In the genomic region with DNA sequence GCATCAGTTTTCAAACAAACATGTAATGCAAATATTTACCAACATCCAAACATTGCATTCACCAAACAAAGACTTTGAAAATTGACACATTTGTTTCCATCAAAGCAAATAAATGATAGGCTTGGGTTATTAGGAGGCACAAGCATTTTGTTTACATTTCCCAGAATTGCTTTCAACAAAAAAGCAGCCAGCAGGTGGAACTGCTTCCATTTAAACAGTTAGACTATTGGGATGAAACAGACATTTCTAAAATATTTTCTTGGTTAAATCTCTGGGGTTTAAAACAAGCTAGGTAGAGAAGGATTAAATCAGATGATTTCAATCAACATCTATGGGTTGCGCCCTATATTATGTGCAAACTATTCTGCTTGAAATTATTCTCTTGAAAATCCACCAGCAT, we compare ENCODE assay signal across 1 cellular context.
TF ChIP-seq lines count a peak whose summit lies in the region.

No MANE protein-coding gene starts in this region.

TF ChIP-seq in GM23338, 12 proteins besides CTCF, POLR2A, EP300 and RAD21 (continued from another document):
- TF ChIP-seq, protein P1, sequence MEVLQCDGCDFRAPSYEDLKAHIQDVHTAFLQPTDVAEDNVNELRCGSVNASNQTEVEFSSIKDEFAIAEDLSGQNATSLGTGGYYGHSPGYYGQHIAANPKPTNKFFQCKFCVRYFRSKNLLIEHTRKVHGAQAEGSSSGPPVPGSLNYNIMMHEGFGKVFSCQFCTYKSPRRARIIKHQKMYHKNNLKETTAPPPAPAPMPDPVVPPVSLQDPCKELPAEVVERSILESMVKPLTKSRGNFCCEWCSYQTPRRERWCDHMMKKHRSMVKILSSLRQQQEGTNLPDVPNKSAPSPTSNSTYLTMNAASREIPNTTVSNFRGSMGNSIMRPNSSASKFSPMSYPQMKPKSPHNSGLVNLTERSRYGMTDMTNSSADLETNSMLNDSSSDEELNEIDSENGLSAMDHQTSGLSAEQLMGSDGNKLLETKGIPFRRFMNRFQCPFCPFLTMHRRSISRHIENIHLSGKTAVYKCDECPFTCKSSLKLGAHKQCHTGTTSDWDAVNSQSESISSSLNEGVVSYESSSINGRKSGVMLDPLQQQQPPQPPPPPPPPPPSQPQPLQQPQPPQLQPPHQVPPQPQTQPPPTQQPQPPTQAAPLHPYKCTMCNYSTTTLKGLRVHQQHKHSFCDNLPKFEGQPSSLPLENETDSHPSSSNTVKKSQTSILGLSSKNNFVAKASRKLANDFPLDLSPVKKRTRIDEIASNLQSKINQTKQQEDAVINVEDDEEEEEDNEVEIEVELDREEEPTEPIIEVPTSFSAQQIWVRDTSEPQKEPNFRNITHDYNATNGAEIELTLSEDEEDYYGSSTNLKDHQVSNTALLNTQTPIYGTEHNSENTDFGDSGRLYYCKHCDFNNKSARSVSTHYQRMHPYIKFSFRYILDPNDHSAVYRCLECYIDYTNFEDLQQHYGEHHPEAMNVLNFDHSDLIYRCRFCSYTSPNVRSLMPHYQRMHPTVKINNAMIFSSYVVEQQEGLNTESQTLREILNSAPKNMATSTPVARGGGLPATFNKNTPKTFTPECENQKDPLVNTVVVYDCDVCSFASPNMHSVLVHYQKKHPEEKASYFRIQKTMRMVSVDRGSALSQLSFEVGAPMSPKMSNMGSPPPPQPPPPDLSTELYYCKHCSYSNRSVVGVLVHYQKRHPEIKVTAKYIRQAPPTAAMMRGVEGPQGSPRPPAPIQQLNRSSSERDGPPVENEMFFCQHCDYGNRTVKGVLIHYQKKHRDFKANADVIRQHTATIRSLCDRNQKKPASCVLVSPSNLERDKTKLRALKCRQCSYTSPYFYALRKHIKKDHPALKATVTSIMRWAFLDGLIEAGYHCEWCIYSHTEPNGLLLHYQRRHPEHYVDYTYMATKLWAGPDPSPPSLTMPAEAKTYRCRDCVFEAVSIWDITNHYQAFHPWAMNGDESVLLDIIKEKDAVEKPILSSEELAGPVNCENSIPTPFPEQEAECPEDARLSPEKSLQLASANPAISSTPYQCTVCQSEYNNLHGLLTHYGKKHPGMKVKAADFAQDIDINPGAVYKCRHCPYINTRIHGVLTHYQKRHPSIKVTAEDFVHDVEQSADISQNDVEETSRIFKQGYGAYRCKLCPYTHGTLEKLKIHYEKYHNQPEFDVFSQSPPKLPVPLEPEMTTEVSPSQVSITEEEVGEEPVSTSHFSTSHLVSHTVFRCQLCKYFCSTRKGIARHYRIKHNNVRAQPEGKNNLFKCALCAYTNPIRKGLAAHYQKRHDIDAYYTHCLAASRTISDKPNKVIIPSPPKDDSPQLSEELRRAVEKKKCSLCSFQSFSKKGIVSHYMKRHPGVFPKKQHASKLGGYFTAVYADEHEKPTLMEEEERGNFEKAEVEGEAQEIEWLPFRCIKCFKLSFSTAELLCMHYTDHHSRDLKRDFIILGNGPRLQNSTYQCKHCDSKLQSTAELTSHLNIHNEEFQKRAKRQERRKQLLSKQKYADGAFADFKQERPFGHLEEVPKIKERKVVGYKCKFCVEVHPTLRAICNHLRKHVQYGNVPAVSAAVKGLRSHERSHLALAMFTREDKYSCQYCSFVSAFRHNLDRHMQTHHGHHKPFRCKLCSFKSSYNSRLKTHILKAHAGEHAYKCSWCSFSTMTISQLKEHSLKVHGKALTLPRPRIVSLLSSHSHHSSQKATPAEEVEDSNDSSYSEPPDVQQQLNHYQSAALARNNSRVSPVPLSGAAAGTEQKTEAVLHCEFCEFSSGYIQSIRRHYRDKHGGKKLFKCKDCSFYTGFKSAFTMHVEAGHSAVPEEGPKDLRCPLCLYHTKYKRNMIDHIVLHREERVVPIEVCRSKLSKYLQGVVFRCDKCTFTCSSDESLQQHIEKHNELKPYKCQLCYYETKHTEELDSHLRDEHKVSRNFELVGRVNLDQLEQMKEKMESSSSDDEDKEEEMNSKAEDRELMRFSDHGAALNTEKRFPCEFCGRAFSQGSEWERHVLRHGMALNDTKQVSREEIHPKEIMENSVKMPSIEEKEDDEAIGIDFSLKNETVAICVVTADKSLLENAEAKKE (CRISPR knock-in tag; IDR thresholded peaks at IDR 0.05) = no peak
- TF ChIP-seq ZNF331 (CRISPR knock-in tag; IDR thresholded peaks at IDR 0.05; ENCODE audit: low read depth) = no peak
- TF ChIP-seq, protein P2, sequence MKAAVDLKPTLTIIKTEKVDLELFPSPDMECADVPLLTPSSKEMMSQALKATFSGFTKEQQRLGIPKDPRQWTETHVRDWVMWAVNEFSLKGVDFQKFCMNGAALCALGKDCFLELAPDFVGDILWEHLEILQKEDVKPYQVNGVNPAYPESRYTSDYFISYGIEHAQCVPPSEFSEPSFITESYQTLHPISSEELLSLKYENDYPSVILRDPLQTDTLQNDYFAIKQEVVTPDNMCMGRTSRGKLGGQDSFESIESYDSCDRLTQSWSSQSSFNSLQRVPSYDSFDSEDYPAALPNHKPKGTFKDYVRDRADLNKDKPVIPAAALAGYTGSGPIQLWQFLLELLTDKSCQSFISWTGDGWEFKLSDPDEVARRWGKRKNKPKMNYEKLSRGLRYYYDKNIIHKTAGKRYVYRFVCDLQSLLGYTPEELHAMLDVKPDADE (IDR thresholded peaks at IDR 0.05) = no peak
- no peak for TF ChIP-seq EZH2phosphoT487 (IDR thresholded peaks at IDR 0.05; ENCODE audit: unreplicated experiment)
- TF ChIP-seq STAT1 (IDR thresholded peaks at IDR 0.05; ENCODE audit: unreplicated experiment) = no peak
- TF ChIP-seq, protein P3, sequence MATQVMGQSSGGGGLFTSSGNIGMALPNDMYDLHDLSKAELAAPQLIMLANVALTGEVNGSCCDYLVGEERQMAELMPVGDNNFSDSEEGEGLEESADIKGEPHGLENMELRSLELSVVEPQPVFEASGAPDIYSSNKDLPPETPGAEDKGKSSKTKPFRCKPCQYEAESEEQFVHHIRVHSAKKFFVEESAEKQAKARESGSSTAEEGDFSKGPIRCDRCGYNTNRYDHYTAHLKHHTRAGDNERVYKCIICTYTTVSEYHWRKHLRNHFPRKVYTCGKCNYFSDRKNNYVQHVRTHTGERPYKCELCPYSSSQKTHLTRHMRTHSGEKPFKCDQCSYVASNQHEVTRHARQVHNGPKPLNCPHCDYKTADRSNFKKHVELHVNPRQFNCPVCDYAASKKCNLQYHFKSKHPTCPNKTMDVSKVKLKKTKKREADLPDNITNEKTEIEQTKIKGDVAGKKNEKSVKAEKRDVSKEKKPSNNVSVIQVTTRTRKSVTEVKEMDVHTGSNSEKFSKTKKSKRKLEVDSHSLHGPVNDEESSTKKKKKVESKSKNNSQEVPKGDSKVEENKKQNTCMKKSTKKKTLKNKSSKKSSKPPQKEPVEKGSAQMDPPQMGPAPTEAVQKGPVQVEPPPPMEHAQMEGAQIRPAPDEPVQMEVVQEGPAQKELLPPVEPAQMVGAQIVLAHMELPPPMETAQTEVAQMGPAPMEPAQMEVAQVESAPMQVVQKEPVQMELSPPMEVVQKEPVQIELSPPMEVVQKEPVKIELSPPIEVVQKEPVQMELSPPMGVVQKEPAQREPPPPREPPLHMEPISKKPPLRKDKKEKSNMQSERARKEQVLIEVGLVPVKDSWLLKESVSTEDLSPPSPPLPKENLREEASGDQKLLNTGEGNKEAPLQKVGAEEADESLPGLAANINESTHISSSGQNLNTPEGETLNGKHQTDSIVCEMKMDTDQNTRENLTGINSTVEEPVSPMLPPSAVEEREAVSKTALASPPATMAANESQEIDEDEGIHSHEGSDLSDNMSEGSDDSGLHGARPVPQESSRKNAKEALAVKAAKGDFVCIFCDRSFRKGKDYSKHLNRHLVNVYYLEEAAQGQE (IDR thresholded peaks at IDR 0.05; ENCODE audit: unreplicated experiment) = no peak
